Comparison of ENCODE assay signal across 12 cellular contexts in genomic region chr5:78511116-78511906, GRCh38.
DNase-seq lines count a peak whose midpoint lies in the region; ATAC-seq and TF ChIP-seq lines count a peak whose summit lies in the region.
"Had no signal": no experiment of that assay in that cellular context is flagged by ENCODE, and none has a peak within 500 bp of the region (broad histone marks: within the 10 kb centered on the region; RNA-seq: fewer than 3 reads in every experiment).

No MANE protein-coding gene starts in this region.

- no peaks in the 10 kb centered on the region for H3K9me3 ChIP-seq in right atrium auricular region
- no peaks in the 10 kb centered on the region for H3K9me3 ChIP-seq in suprapubic skin
- H3K9me3 ChIP-seq in prostate gland: no peaks in the 10 kb centered on the region
- H3K9me3 ChIP-seq: ovary had no signal

- H3K36me3 Mint-ChIP-seq in T-cell: no peaks in the 10 kb centered on the region

- ATAC-seq in T-cell (replicated peaks in 1 of 4) (no peak), sciatic nerve (peak; percentile 47)

- no peak for TF ChIP-seq EP300 in suprapubic skin (IDR thresholded peaks at IDR 0.05)

- CTCF ChIA-PET in T-cell (lab: Charles Lee): interaction anchor here in 1 of 2 donors (0.5 kb wide), 1 partner anchor 36 kb away, joined by 5 read pairs; no protein-coding TSS in a partner anchor

- no peak overlapping the region for H3K27ac Mint-ChIP-seq in T-cell

- DNase-seq in DMS 273 treated with DMSO at 0.1 percent for 48 hours (lab: John Stamatoyannopoulos, UW): peak; percentile 69
- no peak for DNase-seq in T-cell
- no peak for DNase-seq in right atrium auricular region (ENCODE audit: low spot score)
- no peak for DNase-seq in sciatic nerve (ENCODE audit: low spot score)
- DNase-seq in suprapubic skin (ENCODE audit: low spot score in 2 of 2): no peak
- DNase-seq in islet precursor cell: no peak
- no peak for DNase-seq in NCI-H446 (lab: John Stamatoyannopoulos, UW)
- no peak for DNase-seq in prostate gland (ENCODE audit: low spot score)
- DNase-seq: activated gamma-delta T cell; effector CD4-positive, alpha-beta T cell; NCI-H526; ovary had no signal

- peaks cover 59 to 66% of the 10 kb centered on the region in 2 donors for H3K27me3 Mint-ChIP-seq in T-cell

- intact Hi-C loops in sciatic nerve (cut with DNase I): no loop called here
- intact Hi-C loops in prostate gland (cut with DNase I): no loop called here

- POLR2A ChIA-PET in T-cell (lab: Charles Lee): no interaction called here

- H3K4me3 Mint-ChIP-seq in T-cell: peak overlapping the region in 2 of 3 donors; percentile 18 to 83

- H3K4me3 ChIP-seq in right atrium auricular region (no peak overlapping the region), suprapubic skin (no peak overlapping the region), prostate gland (no peak overlapping the region)

- H3K27ac ChIP-seq in right atrium auricular region (peak overlapping the region; percentile 67 to 71), suprapubic skin (no peak overlapping the region), prostate gland (no peak overlapping the region)
- H3K27ac ChIP-seq: ovary had no signal

- H3K27me3 ChIP-seq in right atrium auricular region: no peaks in the 10 kb centered on the region
- no peaks in the 10 kb centered on the region for H3K27me3 ChIP-seq in suprapubic skin
- H3K27me3 ChIP-seq in prostate gland (replicated peaks; ENCODE audit: insufficient read depth): no peaks in the 10 kb centered on the region
- H3K27me3 ChIP-seq: ovary had no signal

- WGBS in suprapubic skin: 65% methylated on average over 10 of the region's 10 CpGs
- WGBS in prostate gland: 78% methylated on average over 10 of the region's 10 CpGs

- TF ChIP-seq CTCF in right atrium auricular region (IDR thresholded peaks at IDR 0.05) (no peak), suprapubic skin (IDR thresholded peaks at IDR 0.05) (no peak), prostate gland (IDR thresholded peaks at IDR 0.05) (no peak)

- H3K4me1 Mint-ChIP-seq in T-cell: peaks cover 10 to 21% (median 15%) of the 10 kb centered on the region in 3 donors

- TF ChIP-seq POLR2A in suprapubic skin (IDR thresholded peaks at IDR 0.05) (no peak), prostate gland (IDR thresholded peaks at IDR 0.05) (no peak)

- H3K36me3 ChIP-seq in right atrium auricular region: no peaks in the 10 kb centered on the region
- H3K36me3 ChIP-seq in suprapubic skin: no peaks in the 10 kb centered on the region
- H3K36me3 ChIP-seq in prostate gland: no peaks in the 10 kb centered on the region
- H3K36me3 ChIP-seq: ovary had no signal

- no peaks in the 10 kb centered on the region for H3K9me3 Mint-ChIP-seq in T-cell

- H3K4me1 ChIP-seq in right atrium auricular region: peaks cover 0 to 47% of the 10 kb centered on the region in 2 donors
- H3K4me1 ChIP-seq in suprapubic skin: peaks cover 21% of the 10 kb centered on the region
- H3K4me1 ChIP-seq in prostate gland (replicated peaks): no peaks in the 10 kb centered on the region

Comparison
In these comparisons a context has a peak if more than half of its experiments do, and no peak if none do; other contexts are left out.
1. H3K27ac ChIP-seq: peak in right atrium auricular region (2 of 2); none in suprapubic skin (single experiment) and prostate gland (0 of 2).